Comparison of ENCODE assay signal across 10 cellular contexts in the genomic region with DNA sequence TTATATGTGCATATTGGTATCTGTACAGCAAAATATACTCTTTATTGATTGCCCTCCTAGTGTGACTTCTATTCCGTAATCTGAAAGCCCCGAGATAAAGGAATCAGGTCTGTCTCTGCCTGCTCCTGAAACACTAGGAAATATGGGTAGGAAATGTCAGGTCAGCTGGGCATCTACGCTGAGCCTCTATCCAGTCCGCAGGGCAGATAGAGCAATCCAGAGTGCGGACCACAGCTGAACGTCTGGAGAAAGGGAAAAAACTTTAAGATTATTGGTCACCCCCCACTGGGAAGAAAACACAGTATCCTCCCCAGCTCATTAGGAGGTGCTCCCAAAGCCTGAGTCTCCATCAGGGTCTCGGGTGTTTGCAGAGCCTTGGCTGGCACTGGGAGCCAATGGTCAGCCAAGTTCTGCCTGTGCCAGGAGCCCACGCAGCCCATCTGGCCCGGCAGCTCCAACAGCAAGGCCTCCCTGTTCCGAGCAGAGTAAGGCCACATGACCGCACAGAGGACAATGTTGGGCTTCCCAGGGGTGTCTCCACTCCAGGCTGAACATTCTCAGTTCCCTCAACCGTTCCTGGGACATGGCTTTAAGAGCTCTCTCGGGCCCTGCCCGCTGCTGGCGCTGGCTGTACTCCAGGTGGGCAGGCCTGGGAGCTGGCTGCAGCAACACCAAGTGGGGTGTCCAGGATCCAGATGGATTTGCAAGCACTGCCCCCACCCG. TPM values are rescaled to one million over a fixed set of nuclear protein-coding genes. Genes with fewer than 3 reads are reported as not detected.
DNase-seq lines count a peak whose midpoint lies in the region; ATAC-seq, FAIRE-seq and TF ChIP-seq lines count a peak whose summit lies in the region.
"Had no signal": no experiment of that assay in that cellular context is flagged by ENCODE, and none has a peak within 500 bp of the region (broad histone marks: within the 10 kb centered on the region; RNA-seq: fewer than 3 reads in every experiment).

No MANE protein-coding gene starts in this region.

- H3K4me3 ChIP-seq in A549 (no peak overlapping the region), Panc1 (ENCODE audit: low read depth in 2 of 2, low read length in 2 of 2) (peak overlapping the region; percentile 1 to 24; a peak in 2 of 4 replicates)

- in situ Hi-C loops in Panc1 (cut with HindIII; ENCODE audit: low pct_unique_long_range_greater_than_20kb, low sequenced_read_pairs), result no loop called here

- peak in 1 of 2 experiments; percentile 7; a peak in 2 of 6 replicates for ATAC-seq in A549
- ATAC-seq in Panc1, result peak; percentile 55
- no peak for ATAC-seq in HG03045 (IDR thresholded peaks at IDR 0.05; ENCODE audit: unreplicated experiment)
- ATAC-seq in HG02970 (IDR thresholded peaks at IDR 0.05; ENCODE audit: low FRiP score, unreplicated experiment), result no peak

- no TSS peak for BruUV-seq in Panc1 (replicated peaks; lab: Mats Ljungman, UMichigan)

- H3K4me3 Mint-ChIP-seq in nephron progenitor cell, result peak overlapping the region; percentile 96
- H3K4me3 Mint-ChIP-seq in activated T-cell treated with anti-CD3 and anti-CD28 coated beads, Interleukin-2, amount 50 U/mL, for 24 hours, result no peak overlapping the region
- H3K4me3 Mint-ChIP-seq: CD4-positive, CD25-positive, alpha-beta regulatory T cell had no signal

- peak overlapping the region; percentile 94 for H3K27ac Mint-ChIP-seq in nephron progenitor cell
- no peak overlapping the region for H3K27ac Mint-ChIP-seq in activated T-cell treated with anti-CD3 and anti-CD28 coated beads, Interleukin-2, amount 50 U/mL, for 24 hours
- H3K27ac Mint-ChIP-seq: CD4-positive, CD25-positive, alpha-beta regulatory T cell had no signal

- WGBS in A549 (ENCODE audit: missing lambda C conversion rate), result 81% methylated on average over 10 of the region's 16 CpGs

- no peak for TF ChIP-seq RAD21 in A549 (conservative IDR thresholded peaks at IDR 0.05 in 1 of 2, IDR thresholded peaks at IDR 0.05 in 1 of 2)

- H3K27ac ChIP-seq in A549 (peak overlapping the region in 1 of 2 experiments; percentile 53; a peak in 2 of 6 replicates), Panc1 (ENCODE audit: low read length) (peak overlapping the region; percentile 97)

- H3K9me3 Mint-ChIP-seq in nephron progenitor cell, result no peaks in the 10 kb centered on the region
- no peaks in the 10 kb centered on the region for H3K9me3 Mint-ChIP-seq in activated T-cell treated with anti-CD3 and anti-CD28 coated beads, Interleukin-2, amount 50 U/mL, for 24 hours

- peaks cover 94% of the 10 kb centered on the region for H3K4me1 Mint-ChIP-seq in nephron progenitor cell
- peaks cover 4% of the 10 kb centered on the region for H3K4me1 Mint-ChIP-seq in activated T-cell treated with anti-CD3 and anti-CD28 coated beads, Interleukin-2, amount 50 U/mL, for 24 hours (ENCODE audit: low read depth)

- H3K9me3 ChIP-seq in A549 (no peaks in the 10 kb centered on the region), Panc1 (ENCODE audit: control insufficient read depth, insufficient read depth, low read depth, low read length) (no peaks in the 10 kb centered on the region)

- H3K27me3 Mint-ChIP-seq in nephron progenitor cell (ENCODE audit: low read depth, poor library complexity), result no peaks in the 10 kb centered on the region
- H3K27me3 Mint-ChIP-seq in activated T-cell treated with anti-CD3 and anti-CD28 coated beads, Interleukin-2, amount 50 U/mL, for 24 hours, result peaks cover 88% of the 10 kb centered on the region

- H3K36me3 Mint-ChIP-seq in nephron progenitor cell (ENCODE audit: low read depth), result peaks cover 26% of the 10 kb centered on the region
- H3K36me3 Mint-ChIP-seq in activated T-cell treated with anti-CD3 and anti-CD28 coated beads, Interleukin-2, amount 50 U/mL, for 24 hours (ENCODE audit: low read depth), result no peaks in the 10 kb centered on the region
- H3K36me3 Mint-ChIP-seq: CD4-positive, CD25-positive, alpha-beta regulatory T cell had no signal

- DNase-seq in A549 (ENCODE audit: low read depth in 1 of 2, low spot score in 1 of 2) (no peak), Panc1 (ENCODE audit: low read depth, low spot score) (no peak), glomerular visceral epithelial cell (ENCODE audit: extremely low spot score) (peak; percentile 48), nephron progenitor cell (peak; percentile 20), NCI-H187 treated with DMSO at 0.1 percent for 48 hours (lab: John Stamatoyannopoulos, UW) (no peak)
- no peak for DNase-seq in activated T-cell treated with anti-CD3 and anti-CD28 coated beads, Interleukin-2, amount 50 U/mL, for 24 hours
- DNase-seq: CD4-positive, CD25-positive, alpha-beta regulatory T cell; NCI-H1436 treated with DMSO at 0.1 percent for 48 hours had no signal

- FAIRE-seq in A549 (lab: Jason Lieb, UNC), result no peak

- no peak for TF ChIP-seq POLR2A in A549 (IDR thresholded peaks at IDR 0.05; ENCODE audit: low read length)

- no peaks in the 10 kb centered on the region for H3K27me3 ChIP-seq in Panc1 (ENCODE audit: control insufficient read depth, insufficient read depth, low read length)

- H3K4me2 ChIP-seq in A549, result peak overlapping the region; percentile 87; the same call in 1 of the 3 replicates

- TF ChIP-seq CTCF in A549 (IDR thresholded peaks at IDR 0.05) (no peak), Panc1 (IDR thresholded peaks at IDR 0.05) (no peak), nephron progenitor cell (IDR thresholded peaks at IDR 0.05) (no peak)

- CTCF ChIA-PET in A549 (lab: Yijun Ruan, JAX) (interaction anchor here (0.7 to 1.3 kb wide), 5 partner anchors 8 to 69 kb away, joined by 3 to 5 read pairs (median 4); partner anchors contain the start of gene CTBP2), Panc1 (lab: Charles Lee) (interaction anchor here (0.8 kb wide), 1 partner anchor 104 kb away, joined by 4 read pairs; no protein-coding TSS in a partner anchor)

- intact Hi-C loops in Panc1 (cut with micrococcal nuclease; ENCODE audit: unreplicated experiment), result loop anchor here (10.0 kb wide), 1 partner anchor 68 kb away; no protein-coding TSS in a partner anchor

- H3K36me3 ChIP-seq in Panc1 (ENCODE audit: control insufficient read depth, insufficient read depth, low read length), result peaks cover 3% of the 10 kb centered on the region; the same call in 1 of the 2 replicates

- peaks cover 75% of the 10 kb centered on the region for H3K4me1 ChIP-seq in A549
- H3K4me1 ChIP-seq in Panc1 (ENCODE audit: control insufficient read depth, insufficient read depth, low read length), result peaks cover 88% of the 10 kb centered on the region

- no peak for TF ChIP-seq EP300 in A549 (IDR thresholded peaks at IDR 0.05)

- POLR2A ChIA-PET in A549 (lab: Yijun Ruan, JAX), result no interaction called here
- POLR2A ChIA-PET in Panc1 (lab: Charles Lee), result no interaction called here

TF ChIP-seq in A549, 52 proteins besides CTCF, POLR2A, EP300 and RAD21 (continues in another document):
- TF ChIP-seq CBX8 (IDR thresholded peaks at IDR 0.05) (no peak), JUNB (IDR thresholded peaks at IDR 0.05) (no peak), RCOR1 (IDR thresholded peaks at IDR 0.05; ENCODE audit: low read depth, low read length) (no peak), FOSB (CRISPR knock-in tag; IDR thresholded peaks at IDR 0.05) (no peak), NPAS2 (CRISPR knock-in tag; IDR thresholded peaks at IDR 0.05; ENCODE audit: borderline replicate concordance) (no peak), POLR2AphosphoS2 (conservative IDR thresholded peaks at IDR 0.05; ENCODE audit: low read length) (no peak), BHLHE40 (IDR thresholded peaks at IDR 0.05; ENCODE audit: low read depth, low read length) (no peak), SMC3 (IDR thresholded peaks at IDR 0.05) (no peak), KDM1A (IDR thresholded peaks at IDR 0.05; ENCODE audit: low read depth) (no peak), JUN (IDR thresholded peaks at IDR 0.05) (no peak), SREBF2 (IDR thresholded peaks at IDR 0.05) (no peak)
- TF ChIP-seq, protein P1, sequence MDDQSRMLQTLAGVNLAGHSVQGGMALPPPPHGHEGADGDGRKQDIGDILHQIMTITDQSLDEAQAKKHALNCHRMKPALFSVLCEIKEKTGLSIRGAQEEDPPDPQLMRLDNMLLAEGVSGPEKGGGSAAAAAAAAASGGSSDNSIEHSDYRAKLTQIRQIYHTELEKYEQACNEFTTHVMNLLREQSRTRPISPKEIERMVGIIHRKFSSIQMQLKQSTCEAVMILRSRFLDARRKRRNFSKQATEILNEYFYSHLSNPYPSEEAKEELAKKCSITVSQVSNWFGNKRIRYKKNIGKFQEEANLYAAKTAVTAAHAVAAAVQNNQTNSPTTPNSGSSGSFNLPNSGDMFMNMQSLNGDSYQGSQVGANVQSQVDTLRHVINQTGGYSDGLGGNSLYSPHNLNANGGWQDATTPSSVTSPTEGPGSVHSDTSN (IDR thresholded peaks at IDR 0.05), result no peak
- TF ChIP-seq, protein P2, sequence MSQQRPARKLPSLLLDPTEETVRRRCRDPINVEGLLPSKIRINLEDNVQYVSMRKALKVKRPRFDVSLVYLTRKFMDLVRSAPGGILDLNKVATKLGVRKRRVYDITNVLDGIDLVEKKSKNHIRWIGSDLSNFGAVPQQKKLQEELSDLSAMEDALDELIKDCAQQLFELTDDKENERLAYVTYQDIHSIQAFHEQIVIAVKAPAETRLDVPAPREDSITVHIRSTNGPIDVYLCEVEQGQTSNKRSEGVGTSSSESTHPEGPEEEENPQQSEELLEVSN (IDR thresholded peaks at IDR 0.05; ENCODE audit: borderline replicate concordance, low read depth), result no peak

RNA-seq across cellular contexts. Expression of gene CTBP2, which starts 7.6 kb away (rescaled TPM):
- polyA plus RNA-seq in A549 (2011; rRNA removed) (77.2 and 78.9 TPM in 2 replicates), A549 (2017; fragmentation: RNase III; extraction: RNeasy Plus Mini Kit Qiagen cat#74134 plus additional on column Dnase treatment) (74.9 to 82.4 TPM (median 77.0 TPM) in 3 replicates)
- polyA plus RNA-seq in A549 (2012; cell fraction: cytosol; rRNA removed), result 117 and 122 TPM in 2 replicates
- polyA plus RNA-seq in A549 (2012; cell fraction: nucleus; rRNA removed), result 161 and 190 TPM in 2 replicates
- polyA minus RNA-seq in A549 (2011; rRNA and poly(A)+ RNA removed), result 146 and 154 TPM in 2 replicates
- total RNA-seq in Panc1 (2021; ENCODE audit: unreplicated experiment), result 125 TPM
- 188 TPM for polyA plus RNA-seq in Panc1 (2012; ENCODE audit: insufficient read length)

Comparison
In these comparisons a context has a peak if more than half of its experiments do, and no peak if none do; other contexts are left out.
1. DNase-seq: peak in glomerular visceral epithelial cell (single experiment) and nephron progenitor cell (single experiment); none in A549 (0 of 2), Panc1 (single experiment), NCI-H187 treated with DMSO at 0.1 percent for 48 hours (single experiment) and activated T-cell treated with anti-CD3 and anti-CD28 coated beads, Interleukin-2, amount 50 U/mL, for 24 hours (single experiment).